ENCODE assay signal across 8 cellular contexts in the genomic region with DNA sequence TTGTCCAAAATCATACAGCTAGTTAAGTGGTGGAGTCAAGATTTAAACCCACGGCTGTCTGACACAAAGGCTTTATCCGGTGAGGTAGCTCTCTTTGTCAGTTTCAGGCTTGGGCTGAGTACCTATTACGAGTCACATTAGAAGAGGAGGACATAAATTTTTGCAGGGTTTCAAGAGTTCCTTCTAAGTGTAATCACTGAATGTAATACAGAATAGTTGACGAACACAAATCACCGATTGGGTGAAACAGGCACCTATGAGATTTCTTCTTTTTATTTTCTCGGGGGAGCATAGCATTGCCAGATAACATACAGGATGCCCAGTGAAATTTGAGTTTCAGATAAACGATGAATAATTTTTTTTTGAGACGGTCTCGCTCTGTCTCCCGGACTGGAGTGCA. TPM values are rescaled to one million over a fixed set of nuclear protein-coding genes. Genes with fewer than 3 reads are reported as not detected.
DNase-seq lines count a peak whose midpoint lies in the region; ATAC-seq and TF ChIP-seq lines count a peak whose summit lies in the region.

No MANE protein-coding gene starts in this region.

- DNase-seq in GM12865 (ENCODE audit: low read depth) (peak; percentile 24), SJSA1 (ENCODE audit: low read depth in 1 of 2, low spot score in 2 of 2) (no peak), fibroblast of the aortic adventitia (ENCODE audit: low read depth) (no peak), skeletal muscle cell (ENCODE audit: low read depth) (no peak), activated gamma-delta T cell (lab: John Stamatoyannopoulos, UW) (no peak), KG1 (lab: John Stamatoyannopoulos, UW) (no peak)

- H3K27ac ChIP-seq in SJSA1 = peak overlapping the region; percentile 84

- peaks cover 21% of the 10 kb centered on the region for H3K36me3 ChIP-seq in SJSA1

- peaks cover 11% of the 10 kb centered on the region for H3K4me1 ChIP-seq in SJSA1 (replicated peaks)

- ATAC-seq in GM18517 (IDR thresholded peaks at IDR 0.05; ENCODE audit: unreplicated experiment) (no peak), HG03095 (IDR thresholded peaks at IDR 0.05; ENCODE audit: unreplicated experiment) (no peak)

- H3K4me3 ChIP-seq in GM12865 (ENCODE audit: low read depth, low read length) (peak overlapping the region; percentile 97), SJSA1 (peak overlapping the region; percentile 67), fibroblast of the aortic adventitia (ENCODE audit: low read depth, low read length) (peak overlapping the region; percentile 88), skeletal muscle cell (ENCODE audit: low read depth, low read length) (peak overlapping the region; percentile 85)

- no peaks in the 10 kb centered on the region for H3K9me3 ChIP-seq in SJSA1 (replicated peaks)

- no peaks in the 10 kb centered on the region for H3K27me3 ChIP-seq in SJSA1 (replicated peaks)

- TF ChIP-seq CTCF in GM12865 (IDR thresholded peaks at IDR 0.05; ENCODE audit: insufficient read depth, low read depth, low read length, missing control alignments) (no peak), fibroblast of the aortic adventitia (IDR thresholded peaks at IDR 0.05; ENCODE audit: insufficient read depth, low read length) (no peak)

RNA-seq across cellular contexts. Expression of gene PSMD4, which starts 0.8 kb away (rescaled TPM):
- total RNA-seq in SJSA1 (2014; rRNA removed; shearing (Covaris generic)) = 293 and 297 TPM in 2 replicates
- 111 and 139 TPM in 2 replicates for total RNA-seq in fibroblast of the aortic adventitia (ENCODE audit: low replicate concordance)

RNA-seq across cellular contexts. Expression of gene ZNF687, which starts 26.7 kb away (rescaled TPM):
- total RNA-seq in SJSA1 (2014; rRNA removed; shearing (Covaris generic)) = 12.5 and 14.5 TPM in 2 replicates
- 7.0 and 14.2 TPM in 2 replicates for total RNA-seq in fibroblast of the aortic adventitia (ENCODE audit: low replicate concordance)

RNA-seq across cellular contexts. Expression of gene PIP5K1A, which starts 57.0 kb away (rescaled TPM):
- total RNA-seq in SJSA1 (2014; rRNA removed; shearing (Covaris generic)) = 46.5 and 69.9 TPM in 2 replicates
- 56.4 and 86.4 TPM in 2 replicates for total RNA-seq in fibroblast of the aortic adventitia (ENCODE audit: low replicate concordance)
